27 cellular contexts compared by ENCODE assay signal in the genomic region with DNA sequence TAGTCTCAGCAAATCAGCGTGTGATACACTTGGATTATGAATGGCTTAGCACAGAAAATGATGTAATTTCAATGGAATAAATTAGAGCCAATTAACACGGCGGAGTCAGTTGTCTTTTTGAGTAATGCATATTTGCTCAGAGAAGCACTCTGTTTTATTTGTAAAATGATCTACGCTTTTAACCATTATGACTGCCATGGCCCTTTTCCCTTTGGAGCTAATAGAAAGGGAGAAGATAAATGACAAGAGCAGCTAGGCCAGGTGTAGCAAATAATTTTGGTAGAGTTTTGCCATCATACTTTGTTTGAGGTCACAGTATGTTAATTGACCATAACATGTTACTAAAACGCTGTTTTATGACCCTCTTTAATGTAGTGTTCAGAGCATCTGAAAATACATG.
DNase-seq lines count a peak whose midpoint lies in the region; ATAC-seq and TF ChIP-seq lines count a peak whose summit lies in the region.
"Had no signal": no experiment of that assay in that cellular context is flagged by ENCODE, and none has a peak within 500 bp of the region (broad histone marks: within the 10 kb centered on the region; RNA-seq: fewer than 3 reads in every experiment).

No MANE protein-coding gene starts in this region.

- no peaks in the 10 kb centered on the region for H3K9me2 ChIP-seq in GM23248 (ENCODE audit: insufficient read depth)

- WGBS in esophagus muscularis mucosa: 80% methylated on average over 5 of the region's 5 CpGs
- WGBS in GM23248 (ENCODE audit: low coverage in 1 of 2, low lambda C conversion rate in 2 of 2, missing lambda C conversion rate in 2 of 2), 2 experiments: 25 to 26% methylated on average over 5 of the region's 5 CpGs

- H3K79me2 ChIP-seq in GM23248 (ENCODE audit: insufficient read depth): no peaks in the 10 kb centered on the region

- no peak overlapping the region for H3K4me2 ChIP-seq in GM23248 (ENCODE audit: unreplicated experiment)
- H3K4me2 ChIP-seq: BLaER1, neural progenitor cell, PC-9 had no signal

- no peak overlapping the region for H3K9ac ChIP-seq in GM23248
- H3K9ac ChIP-seq: BLaER1, neural progenitor cell had no signal

- H3K27ac ChIP-seq in esophagus muscularis mucosa (replicated peaks in 1 of 4) (no peak overlapping the region), GM23248 (no peak overlapping the region)
- H3K27ac ChIP-seq: BLaER1, epithelial cell of prostate, neural progenitor cell, pancreas, PC-9, skin epidermis, suprapubic skin, upper lobe of left lung had no signal

- H3K9me3 ChIP-seq in esophagus muscularis mucosa: no peaks in the 10 kb centered on the region
- no peaks in the 10 kb centered on the region for H3K9me3 ChIP-seq in GM23248 (ENCODE audit: low read depth)
- H3K9me3 ChIP-seq: BLaER1, pancreas, suprapubic skin, upper lobe of left lung had no signal

- in situ Hi-C loops in GM23248 (cut with MboI): no loop called here

- no peak for TF ChIP-seq CTCF in esophagus muscularis mucosa (IDR thresholded peaks at IDR 0.05)

- DNase-seq in NCI-H1092 treated with DMSO at 0.1 percent for 48 hours (lab: John Stamatoyannopoulos, UW): peak; percentile 63
- DNase-seq in NCI-H187 treated with DMSO at 0.1 percent for 48 hours (lab: John Stamatoyannopoulos, UW): peak; percentile 55
- peak; percentile 47 for DNase-seq in NCI-H2196 (lab: John Stamatoyannopoulos, UW; ENCODE audit: unreplicated experiment)
- peak; percentile 18 for DNase-seq in left kidney (ENCODE audit: low read depth, low spot score)
- no peak for DNase-seq in esophagus muscularis mucosa (ENCODE audit: extremely low spot score)
- DNase-seq in GM23248: no peak
- DNase-seq: activated CD4-positive, alpha-beta memory T cell treated with anti-CD3 and anti-CD28 coated beads for 36 hours; activated CD4-positive, CD25-positive, alpha-beta regulatory T cell treated with anti-CD3 and anti-CD28 coated beads, Interleukin-2, amount 50 U/mL, for 72 hours; activated naive CD4-positive, alpha-beta T cell treated with Interleukin-2 at 50 U/mL for 16 hours; caudate nucleus; cortex of kidney; DND-41; effector memory CD4-positive, alpha-beta T cell; glutamatergic neuron; NCI-H1048; NCI-H446; pancreas; PC-9; stimulated activated naive CD4-positive, alpha-beta T cell; upper lobe of left lung had no signal

- TF ChIP-seq EP300 in esophagus muscularis mucosa (IDR thresholded peaks at IDR 0.05): no peak

- ATAC-seq in GM19395 (IDR thresholded peaks at IDR 0.05; ENCODE audit: unreplicated experiment): no peak
- ATAC-seq: SK-N-SH treated with all-trans-retinoic acid at 6 μM for 48 hours had no signal

- TF ChIP-seq POLR2A in esophagus muscularis mucosa (IDR thresholded peaks at IDR 0.05; ENCODE audit: low read depth): no peak

- no peak overlapping the region for H3K4me3 ChIP-seq in esophagus muscularis mucosa
- H3K4me3 ChIP-seq in GM23248: no peak overlapping the region
- H3K4me3 ChIP-seq: BLaER1, neural progenitor cell, pancreas, PC-9, skin epidermis, suprapubic skin, upper lobe of left lung had no signal

- H4K20me1 ChIP-seq in GM23248 (ENCODE audit: insufficient read depth): no peaks in the 10 kb centered on the region
- H4K20me1 ChIP-seq: BLaER1 had no signal

- H3F3A ChIP-seq in GM23248 (ENCODE audit: insufficient read depth): no peaks in the 10 kb centered on the region

- H3K36me3 ChIP-seq in esophagus muscularis mucosa (no peaks in the 10 kb centered on the region), GM23248 (ENCODE audit: low read depth) (no peaks in the 10 kb centered on the region)
- H3K36me3 ChIP-seq: BLaER1, neural progenitor cell, pancreas, suprapubic skin, upper lobe of left lung had no signal

- H3K4me1 ChIP-seq in esophagus muscularis mucosa (no peaks in the 10 kb centered on the region), GM23248 (ENCODE audit: insufficient read depth) (no peaks in the 10 kb centered on the region)
- H3K4me1 ChIP-seq: BLaER1, suprapubic skin, upper lobe of left lung had no signal

- intact Hi-C loops in esophagus muscularis mucosa (cut with DNase I): no loop called here

- no peaks in the 10 kb centered on the region for H3K27me3 ChIP-seq in esophagus muscularis mucosa
- H3K27me3 ChIP-seq in GM23248 (replicated peaks; ENCODE audit: insufficient read depth): no peaks in the 10 kb centered on the region
- H3K27me3 ChIP-seq: BLaER1, neural progenitor cell, pancreas, suprapubic skin, upper lobe of left lung had no signal

- H2AFZ ChIP-seq in GM23248: no peak overlapping the region
- H2AFZ ChIP-seq: neural progenitor cell, PC-9 had no signal

Comparison
In these comparisons a context has a peak if more than half of its experiments do, and no peak if none do; other contexts are left out.
1. DNase-seq: peak in NCI-H1092 treated with DMSO at 0.1 percent for 48 hours (single experiment), NCI-H187 treated with DMSO at 0.1 percent for 48 hours (single experiment), NCI-H2196 (single experiment) and left kidney (single experiment); none in esophagus muscularis mucosa (single experiment) and GM23248 (single experiment).